ENCODE assay signal across 10 cellular contexts in the genomic region with DNA sequence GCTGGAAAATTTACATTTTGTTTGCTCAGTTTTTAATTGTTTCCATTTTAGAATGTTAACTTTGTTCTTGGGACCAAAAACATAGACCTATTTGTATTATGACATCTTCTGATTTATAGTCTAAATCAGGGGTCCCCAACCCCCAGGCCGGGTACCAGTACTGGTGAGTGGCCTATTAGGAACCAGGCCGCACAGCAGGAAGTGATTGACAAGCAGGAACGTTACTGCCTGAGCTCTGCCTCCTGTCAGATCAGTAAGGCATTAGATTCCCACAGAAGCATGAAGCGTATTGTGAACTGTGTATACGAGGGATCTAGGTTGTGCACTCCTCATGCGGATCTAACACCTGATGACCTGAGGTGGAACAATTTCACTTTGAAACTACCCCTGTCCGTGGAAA. TPM values are rescaled to one million over a fixed set of nuclear protein-coding genes. Genes with fewer than 3 reads are reported as not detected.
"Had no signal": no experiment of that assay in that cellular context is flagged by ENCODE, and none has a peak within 500 bp of the region (broad histone marks: within the 10 kb centered on the region; RNA-seq: fewer than 3 reads in every experiment).

No MANE protein-coding gene starts in this region.

- FAIRE-seq: K562 had no signal

- H3K4me3 ChIP-seq: K562 had no signal

- H3K4me2 ChIP-seq: KMS-11 had no signal

- ATAC-seq: K562 had no signal

- DNase-seq: IMR-90, Karpas-422, KBM-7, KG1 had no signal

- H3K9ac ChIP-seq: KMS-11 had no signal

- H3K27ac ChIP-seq: HL-60, KMS-11 had no signal

RNA-seq across cellular contexts. Expression of a gene that starts 51.9 kb away (rescaled TPM):
- total RNA-seq: HT-29, HT1080, IMR-90, K562 had no signal
- polyA plus RNA-seq: IgD-negative memory B cell, IMR-90, K562 had no signal
